In the genomic region with DNA sequence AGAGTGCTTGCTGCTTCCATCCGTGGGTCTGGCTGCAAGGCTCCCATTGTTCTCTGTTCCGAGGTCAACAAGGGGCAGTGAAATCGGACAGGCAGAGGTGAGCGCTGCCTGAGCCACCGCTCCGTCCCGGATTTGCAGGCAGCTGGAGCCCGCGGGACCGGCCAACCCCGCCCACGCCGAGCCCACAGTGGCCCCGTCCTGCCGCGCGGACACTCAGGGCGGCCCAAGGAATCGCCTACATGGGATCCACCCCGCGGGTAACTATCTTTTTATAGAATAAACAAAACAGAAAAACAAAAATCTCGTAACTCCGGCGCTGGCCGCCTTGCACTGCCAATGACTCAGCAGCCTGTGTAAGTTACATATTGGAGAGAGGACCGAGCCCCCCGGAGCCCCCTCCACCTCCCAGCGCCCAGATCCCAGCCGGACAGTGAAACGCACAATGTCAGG, we compare ENCODE assay signal across 10 cellular contexts. TPM values are rescaled to one million over a fixed set of nuclear protein-coding genes. Genes with fewer than 3 reads are reported as not detected.
DNase-seq lines count a peak whose midpoint lies in the region; ATAC-seq and TF ChIP-seq lines count a peak whose summit lies in the region.
"Had no signal": no experiment of that assay in that cellular context is flagged by ENCODE, and none has a peak within 500 bp of the region (broad histone marks: within the 10 kb centered on the region; RNA-seq: fewer than 3 reads in every experiment).

No MANE protein-coding gene starts in this region.

- no peak for TF ChIP-seq RAD21 in SK-N-SH (IDR thresholded peaks at IDR 0.05; ENCODE audit: low read length)

- intact Hi-C loops in body of pancreas (cut with DNase I): loop anchor here (5.0 kb wide), 1 partner anchor 42 kb away; no protein-coding TSS in a partner anchor

- H3K27ac ChIP-seq in SK-N-SH (ENCODE audit: low read depth in 2 of 2, low read length in 1 of 2): peak overlapping the region in 1 of 2 experiments; percentile 45; a peak in 1 of 4 replicates
- H3K27ac ChIP-seq in body of pancreas: peak overlapping the region; percentile 28 to 96 (median 84)
- peak overlapping the region; percentile 14 for H3K27ac ChIP-seq in substantia nigra (ENCODE audit: low read depth, low read length, poor library complexity, severe bottlenecking)

- peak in 1 of 3 donors; percentile 32 for TF ChIP-seq POLR2A in body of pancreas (IDR thresholded peaks at IDR 0.05)

- CTCF ChIA-PET in SK-N-SH (lab: Yijun Ruan, JAX): interaction anchor here (0.9 to 4.8 kb wide), 4 partner anchors 15 to 80 kb away, joined by 3 to 28 read pairs (median 4); a partner anchor contains a TSS

- peaks cover 10 to 23% of the 10 kb centered on the region in 2 experiments; a peak in 2 of 4 replicates for H3K4me1 ChIP-seq in SK-N-SH (ENCODE audit: control insufficient read depth in 1 of 2, insufficient read depth in 2 of 2, low read depth in 1 of 2, low read length in 1 of 2)
- H3K4me1 ChIP-seq in body of pancreas: peaks cover 53% of the 10 kb centered on the region

- H3F3A ChIP-seq in SK-N-SH (replicated peaks; ENCODE audit: insufficient read depth): peaks cover 18% of the 10 kb centered on the region

- DNase-seq in SK-N-SH: peak; percentile 56
- DNase-seq in body of pancreas: peak in 3 of 4 donors; percentile 50 to 65 (median 54)
- no peak for DNase-seq in kidney epithelial cell (ENCODE audit: low read depth)
- DNase-seq in substantia nigra (lab: John Stamatoyannopoulos, UW): peak in 8 of 49 donors; percentile 17 to 48 (median 34)
- no peak for DNase-seq in NOMO-1 treated with DMSO at 0.1 percent for 48 hours (lab: John Stamatoyannopoulos, UW; ENCODE audit: unreplicated experiment)
- no peak for DNase-seq in NCI-H2196 treated with DMSO at 0.1 percent for 48 hours (lab: John Stamatoyannopoulos, UW; ENCODE audit: unreplicated experiment)
- DNase-seq: NCI-H2029 treated with DMSO at 0.1 percent for 48 hours had no signal

- 58% methylated on average over 28 of the region's 30 CpGs for WGBS in SK-N-SH (ENCODE audit: low lambda C conversion rate)
- 14 to 29% methylated on average over 10 to 30 of the region's 30 CpGs for WGBS in body of pancreas, 2 donors

- H3K27me3 ChIP-seq in SK-N-SH (ENCODE audit: insufficient read depth) (no peaks in the 10 kb centered on the region), body of pancreas (no peaks in the 10 kb centered on the region), kidney epithelial cell (ENCODE audit: control insufficient read depth, insufficient read depth, low read length) (no peaks in the 10 kb centered on the region)

- H3K9ac ChIP-seq in SK-N-SH: peak overlapping the region; percentile 54

- H3K4me3 ChIP-seq in SK-N-SH (ENCODE audit: low read depth in 2 of 2, low read length in 1 of 2): peak overlapping the region; percentile 62 to 91
- H3K4me3 ChIP-seq in body of pancreas: peak overlapping the region in 1 of 2 donors; percentile 83
- peak overlapping the region; percentile 30 for H3K4me3 ChIP-seq in kidney epithelial cell (ENCODE audit: low read depth, low read length)

- POLR2A ChIA-PET in SK-N-SH (lab: Yijun Ruan, JAX): interaction anchor here (0.8 kb wide), 1 partner anchor 17 kb away, joined by 3 read pairs; no protein-coding TSS in a partner anchor

- TF ChIP-seq EP300 in SK-N-SH (IDR thresholded peaks at IDR 0.05; ENCODE audit: borderline replicate concordance in 1 of 2, low read depth in 1 of 2, low read length in 1 of 2): no peak

- no peak overlapping the region for H2AFZ ChIP-seq in SK-N-SH (ENCODE audit: low read depth)

- H3K79me2 ChIP-seq in SK-N-SH (ENCODE audit: insufficient read depth): peaks cover 68% of the 10 kb centered on the region

- TF ChIP-seq CTCF in SK-N-SH (IDR thresholded peaks at IDR 0.05) (no peak), body of pancreas (IDR thresholded peaks at IDR 0.05) (no peak), kidney epithelial cell (IDR thresholded peaks at IDR 0.05; ENCODE audit: insufficient read depth, low read length, poor library complexity, severe bottlenecking) (no peak)

- peaks cover 0 to 2% of the 10 kb centered on the region in 2 experiments for H3K36me3 ChIP-seq in SK-N-SH (replicated peaks in 1 of 2; ENCODE audit: control insufficient read depth in 1 of 2, insufficient read depth in 2 of 2, low read length in 1 of 2)
- no peaks in the 10 kb centered on the region for H3K36me3 ChIP-seq in body of pancreas (replicated peaks in 1 of 2; ENCODE audit: insufficient read depth in 1 of 2, low read depth in 2 of 2)
- H3K36me3 ChIP-seq in kidney epithelial cell (ENCODE audit: control insufficient read depth, insufficient read depth, low read length): peaks cover 2% of the 10 kb centered on the region

- no peaks in the 10 kb centered on the region for H3K9me2 ChIP-seq in SK-N-SH

- peaks cover 50% of the 10 kb centered on the region for H4K20me1 ChIP-seq in SK-N-SH (ENCODE audit: insufficient read depth)

- H3K9me3 ChIP-seq in SK-N-SH (no peaks in the 10 kb centered on the region), body of pancreas (no peaks in the 10 kb centered on the region)

- H3K4me2 ChIP-seq in SK-N-SH: peak overlapping the region; percentile 95

- ATAC-seq in SK-N-SH treated with all-trans-retinoic acid at 6 μM for 48 hours (no peak), body of pancreas (no peak), HG03432 (IDR thresholded peaks at IDR 0.05; ENCODE audit: unreplicated experiment) (no peak)
- ATAC-seq: left colon had no signal

TF ChIP-seq in SK-N-SH, 30 proteins besides CTCF, POLR2A, EP300 and RAD21:
- peak; percentile 7; the same call in 1 of the 2 replicates for TF ChIP-seq MXI1 (IDR thresholded peaks at IDR 0.05; ENCODE audit: low read depth, low read length)
- TF ChIP-seq, protein P1, sequence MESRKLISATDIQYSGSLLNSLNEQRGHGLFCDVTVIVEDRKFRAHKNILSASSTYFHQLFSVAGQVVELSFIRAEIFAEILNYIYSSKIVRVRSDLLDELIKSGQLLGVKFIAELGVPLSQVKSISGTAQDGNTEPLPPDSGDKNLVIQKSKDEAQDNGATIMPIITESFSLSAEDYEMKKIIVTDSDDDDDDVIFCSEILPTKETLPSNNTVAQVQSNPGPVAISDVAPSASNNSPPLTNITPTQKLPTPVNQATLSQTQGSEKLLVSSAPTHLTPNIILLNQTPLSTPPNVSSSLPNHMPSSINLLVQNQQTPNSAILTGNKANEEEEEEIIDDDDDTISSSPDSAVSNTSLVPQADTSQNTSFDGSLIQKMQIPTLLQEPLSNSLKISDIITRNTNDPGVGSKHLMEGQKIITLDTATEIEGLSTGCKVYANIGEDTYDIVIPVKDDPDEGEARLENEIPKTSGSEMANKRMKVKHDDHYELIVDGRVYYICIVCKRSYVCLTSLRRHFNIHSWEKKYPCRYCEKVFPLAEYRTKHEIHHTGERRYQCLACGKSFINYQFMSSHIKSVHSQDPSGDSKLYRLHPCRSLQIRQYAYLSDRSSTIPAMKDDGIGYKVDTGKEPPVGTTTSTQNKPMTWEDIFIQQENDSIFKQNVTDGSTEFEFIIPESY (IDR thresholded peaks at IDR 0.05; ENCODE audit: borderline replicate concordance, low read depth): no peak

TF ChIP-seq in SK-N-SH treated with all-trans-retinoic acid at 6 μM for 48 hours, 23 proteins besides CTCF, POLR2A, EP300 and RAD21 (continues in another document):
- TF ChIP-seq, protein P2, sequence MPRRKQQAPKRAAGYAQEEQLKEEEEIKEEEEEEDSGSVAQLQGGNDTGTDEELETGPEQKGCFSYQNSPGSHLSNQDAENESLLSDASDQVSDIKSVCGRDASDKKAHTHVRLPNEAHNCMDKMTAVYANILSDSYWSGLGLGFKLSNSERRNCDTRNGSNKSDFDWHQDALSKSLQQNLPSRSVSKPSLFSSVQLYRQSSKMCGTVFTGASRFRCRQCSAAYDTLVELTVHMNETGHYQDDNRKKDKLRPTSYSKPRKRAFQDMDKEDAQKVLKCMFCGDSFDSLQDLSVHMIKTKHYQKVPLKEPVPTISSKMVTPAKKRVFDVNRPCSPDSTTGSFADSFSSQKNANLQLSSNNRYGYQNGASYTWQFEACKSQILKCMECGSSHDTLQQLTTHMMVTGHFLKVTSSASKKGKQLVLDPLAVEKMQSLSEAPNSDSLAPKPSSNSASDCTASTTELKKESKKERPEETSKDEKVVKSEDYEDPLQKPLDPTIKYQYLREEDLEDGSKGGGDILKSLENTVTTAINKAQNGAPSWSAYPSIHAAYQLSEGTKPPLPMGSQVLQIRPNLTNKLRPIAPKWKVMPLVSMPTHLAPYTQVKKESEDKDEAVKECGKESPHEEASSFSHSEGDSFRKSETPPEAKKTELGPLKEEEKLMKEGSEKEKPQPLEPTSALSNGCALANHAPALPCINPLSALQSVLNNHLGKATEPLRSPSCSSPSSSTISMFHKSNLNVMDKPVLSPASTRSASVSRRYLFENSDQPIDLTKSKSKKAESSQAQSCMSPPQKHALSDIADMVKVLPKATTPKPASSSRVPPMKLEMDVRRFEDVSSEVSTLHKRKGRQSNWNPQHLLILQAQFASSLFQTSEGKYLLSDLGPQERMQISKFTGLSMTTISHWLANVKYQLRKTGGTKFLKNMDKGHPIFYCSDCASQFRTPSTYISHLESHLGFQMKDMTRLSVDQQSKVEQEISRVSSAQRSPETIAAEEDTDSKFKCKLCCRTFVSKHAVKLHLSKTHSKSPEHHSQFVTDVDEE (CRISPR knock-in tag; IDR thresholded peaks at IDR 0.05): no peak
- no peak for TF ChIP-seq SNAI2 (CRISPR knock-in tag; IDR thresholded peaks at IDR 0.05)
- TF ChIP-seq, protein P3, sequence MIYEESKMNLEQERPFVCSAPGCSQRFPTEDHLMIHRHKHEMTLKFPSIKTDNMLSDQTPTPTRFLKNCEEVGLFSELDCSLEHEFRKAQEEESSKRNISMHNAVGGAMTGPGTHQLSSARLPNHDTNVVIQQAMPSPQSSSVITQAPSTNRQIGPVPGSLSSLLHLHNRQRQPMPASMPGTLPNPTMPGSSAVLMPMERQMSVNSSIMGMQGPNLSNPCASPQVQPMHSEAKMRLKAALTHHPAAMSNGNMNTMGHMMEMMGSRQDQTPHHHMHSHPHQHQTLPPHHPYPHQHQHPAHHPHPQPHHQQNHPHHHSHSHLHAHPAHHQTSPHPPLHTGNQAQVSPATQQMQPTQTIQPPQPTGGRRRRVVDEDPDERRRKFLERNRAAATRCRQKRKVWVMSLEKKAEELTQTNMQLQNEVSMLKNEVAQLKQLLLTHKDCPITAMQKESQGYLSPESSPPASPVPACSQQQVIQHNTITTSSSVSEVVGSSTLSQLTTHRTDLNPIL (CRISPR knock-in tag; IDR thresholded peaks at IDR 0.05; ENCODE audit: low read depth): no peak
- no peak for TF ChIP-seq ZC3H10 (CRISPR knock-in tag; IDR thresholded peaks at IDR 0.05)

RNA-seq across cellular contexts. Expression of a gene that starts 1.9 kb away (rescaled TPM):
- polyA plus RNA-seq in SK-N-SH (2012; rRNA removed): 40.3 and 57.2 TPM in 2 replicates
- 50.0 and 53.3 TPM in 2 replicates for polyA plus RNA-seq in SK-N-SH (2012; cell fraction: cytosol; rRNA removed)
- polyA plus RNA-seq in SK-N-SH (2012; cell fraction: nucleus; rRNA removed): 47.8 and 56.3 TPM in 2 replicates
- total RNA-seq in body of pancreas (100 to 1,000 TPM; 147 to 158 TPM), kidney epithelial cell (57.3 and 70.7 TPM in 2 replicates)

Comparison
In these comparisons a context has a peak if more than half of its experiments do, and no peak if none do; other contexts are left out.
1. DNase-seq: peak in SK-N-SH (single experiment) and body of pancreas (3 of 4); none in kidney epithelial cell (single experiment), NOMO-1 treated with DMSO at 0.1 percent for 48 hours (single experiment) and NCI-H2196 treated with DMSO at 0.1 percent for 48 hours (single experiment).